In genomic region chr11:131370090-131370751, GRCh38 we compare ENCODE assay signal across 10 cellular contexts. TPM values are rescaled to one million over a fixed set of nuclear protein-coding genes. Genes with fewer than 3 reads are reported as not detected.
DNase-seq lines count a peak whose midpoint lies in the region; ATAC-seq and TF ChIP-seq lines count a peak whose summit lies in the region.
"Had no signal": no experiment of that assay in that cellular context is flagged by ENCODE, and none has a peak within 500 bp of the region (broad histone marks: within the 10 kb centered on the region; RNA-seq: fewer than 3 reads in every experiment).

Gene NTM (plus strand): TSS chr11:131370615.

- H3K27ac ChIP-seq in SK-N-SH (ENCODE audit: low read depth in 2 of 2, low read length in 1 of 2) (no peak within 1 kb of the TSS), esophagus muscularis mucosa (replicated peaks in 1 of 4) (no peak within 1 kb of the TSS)
- H3K27ac ChIP-seq: A549 had no signal

- H3K79me2 ChIP-seq in SK-N-SH (ENCODE audit: insufficient read depth), result no peaks in the 10 kb centered on the region

- no peak within 1 kb of the TSS for H3K4me2 ChIP-seq in SK-N-SH
- H3K4me2 ChIP-seq: A549 had no signal

- H4K20me1 ChIP-seq in SK-N-SH (ENCODE audit: insufficient read depth), result no peaks in the 10 kb centered on the region

- DNase-seq in SK-N-SH (peak; percentile 57), esophagus muscularis mucosa (ENCODE audit: extremely low spot score) (no peak), mucosa of descending colon (peak in 2 of 3 donors; percentile 57 to 87), ureter (ENCODE audit: low spot score) (peak; percentile 53), NCI-H1436 (lab: John Stamatoyannopoulos, UW) (no peak), 8988T (no peak)
- DNase-seq: activated B cell treated with CpG ODN at 0.5 μM for 24 hours had no signal

- TF ChIP-seq EP300 in SK-N-SH (IDR thresholded peaks at IDR 0.05; ENCODE audit: borderline replicate concordance in 1 of 2, low read depth in 1 of 2, low read length in 1 of 2), result no peak
- no peak for TF ChIP-seq EP300 in esophagus muscularis mucosa (IDR thresholded peaks at IDR 0.05)

- H3K36me3 ChIP-seq in SK-N-SH (replicated peaks in 1 of 2; ENCODE audit: control insufficient read depth in 1 of 2, insufficient read depth in 2 of 2, low read length in 1 of 2) (no peaks in the 10 kb centered on the region), esophagus muscularis mucosa (no peaks in the 10 kb centered on the region), mucosa of descending colon (ENCODE audit: low read depth) (no peaks in the 10 kb centered on the region)

- POLR2A ChIA-PET in SK-N-SH (lab: Yijun Ruan, JAX), result interaction anchor here (1.2 kb wide), 1 partner anchor 9 kb away, joined by 3 read pairs; no protein-coding TSS in a partner anchor

- no peaks in the 10 kb centered on the region for H3K9me2 ChIP-seq in SK-N-SH

- TF ChIP-seq CTCF in SK-N-SH (IDR thresholded peaks at IDR 0.05) (no peak), esophagus muscularis mucosa (IDR thresholded peaks at IDR 0.05) (no peak), mucosa of descending colon (IDR thresholded peaks at IDR 0.05) (no peak)

- H3F3A ChIP-seq in SK-N-SH (replicated peaks; ENCODE audit: insufficient read depth), result no peaks in the 10 kb centered on the region

- TF ChIP-seq POLR2A in esophagus muscularis mucosa (IDR thresholded peaks at IDR 0.05; ENCODE audit: low read depth), result no peak

- H3K27me3 ChIP-seq in SK-N-SH (ENCODE audit: insufficient read depth), result no peaks in the 10 kb centered on the region
- peaks cover 0 to 45% (median 8%) of the 10 kb centered on the region in 4 donors for H3K27me3 ChIP-seq in esophagus muscularis mucosa

- intact Hi-C loops in esophagus muscularis mucosa (cut with DNase I), result no loop called here
- intact Hi-C loops in mucosa of descending colon (cut with DNase I, micrococcal nuclease), result no loop called here

- ATAC-seq in SK-N-SH treated with all-trans-retinoic acid at 6 μM for 48 hours (no peak), mucosa of descending colon (peak; percentile 94), GM21381 (IDR thresholded peaks at IDR 0.05; ENCODE audit: unreplicated experiment) (no peak)
- ATAC-seq: A549 had no signal

- H3K9me3 ChIP-seq in SK-N-SH (no peaks in the 10 kb centered on the region), esophagus muscularis mucosa (no peaks in the 10 kb centered on the region), mucosa of descending colon (no peaks in the 10 kb centered on the region)
- H3K9me3 ChIP-seq: A549 had no signal

- under 1% methylated on average over 7 of the region's 7 CpGs for WGBS in SK-N-SH (ENCODE audit: low lambda C conversion rate)
- 47% methylated on average over 7 of the region's 7 CpGs for WGBS in esophagus muscularis mucosa

- no peak for TF ChIP-seq RAD21 in SK-N-SH (IDR thresholded peaks at IDR 0.05; ENCODE audit: low read length)

- no peak within 1 kb of the TSS for H2AFZ ChIP-seq in SK-N-SH (ENCODE audit: low read depth)

- H3K4me3 ChIP-seq in SK-N-SH (ENCODE audit: low read depth in 2 of 2, low read length in 1 of 2) (peak within 1 kb of the TSS in 1 of 2 experiments; percentile 17; a peak in 1 of 4 replicates), esophagus muscularis mucosa (peak within 1 kb of the TSS; percentile 20 to 43 (median 28)), mucosa of descending colon (no peak within 1 kb of the TSS)
- H3K4me3 ChIP-seq: A549 had no signal

- no peak within 1 kb of the TSS for H3K9ac ChIP-seq in SK-N-SH

- CTCF ChIA-PET in SK-N-SH (lab: Yijun Ruan, JAX), result interaction anchor here (0.7 kb wide), 1 partner anchor 306 kb away, joined by 3 read pairs; no protein-coding TSS in a partner anchor

- H3K4me1 ChIP-seq in SK-N-SH (ENCODE audit: control insufficient read depth in 1 of 2, insufficient read depth in 2 of 2, low read depth in 1 of 2, low read length in 1 of 2) (peaks cover 0 to 8% of the 10 kb centered on the region in 2 experiments; a peak in 1 of 4 replicates), esophagus muscularis mucosa (peaks cover 3 to 18% (median 15%) of the 10 kb centered on the region in 4 donors), mucosa of descending colon (ENCODE audit: low read depth) (peaks cover 10% of the 10 kb centered on the region)
- H3K4me1 ChIP-seq: A549 had no signal

TF ChIP-seq in SK-N-SH, 30 proteins besides CTCF, POLR2A, EP300 and RAD21:
- TF ChIP-seq PBX3 (IDR thresholded peaks at IDR 0.05), result no peak
- no peak for TF ChIP-seq ZBTB33 (IDR thresholded peaks at IDR 0.05; ENCODE audit: borderline replicate concordance, low read depth)

TF ChIP-seq in SK-N-SH treated with all-trans-retinoic acid at 6 μM for 48 hours, 23 proteins besides CTCF, POLR2A, EP300 and RAD21:
- TF ChIP-seq TOX (CRISPR knock-in tag; IDR thresholded peaks at IDR 0.05; ENCODE audit: borderline replicate concordance) (no peak), ZFP3 (CRISPR knock-in tag; IDR thresholded peaks at IDR 0.05) (no peak), CSDC2 (CRISPR knock-in tag; IDR thresholded peaks at IDR 0.05) (no peak), PPARA (CRISPR knock-in tag; IDR thresholded peaks at IDR 0.05; ENCODE audit: borderline replicate concordance) (no peak), SNAI2 (CRISPR knock-in tag; IDR thresholded peaks at IDR 0.05) (no peak), ZNF565 (CRISPR knock-in tag; conservative IDR thresholded peaks at IDR 0.05; ENCODE audit: low read depth) (no peak), BACH2 (CRISPR knock-in tag; IDR thresholded peaks at IDR 0.05; ENCODE audit: borderline replicate concordance) (no peak), PATZ1 (CRISPR knock-in tag; IDR thresholded peaks at IDR 0.05; ENCODE audit: borderline replicate concordance) (no peak), TCF4 (CRISPR knock-in tag; IDR thresholded peaks at IDR 0.05; ENCODE audit: borderline replicate concordance) (no peak), OSR1 (CRISPR knock-in tag; IDR thresholded peaks at IDR 0.05) (no peak), ISL1 (CRISPR knock-in tag; IDR thresholded peaks at IDR 0.05) (no peak)

RNA-seq across cellular contexts. Expression of gene NTM, which starts in this region (rescaled TPM):
- 20.0 and 21.1 TPM in 2 replicates for polyA plus RNA-seq in SK-N-SH (2012; rRNA removed)
- polyA plus RNA-seq in SK-N-SH (2012; cell fraction: cytosol; rRNA removed), result 12.5 and 16.3 TPM in 2 replicates
- polyA plus RNA-seq in SK-N-SH (2012; cell fraction: nucleus; rRNA removed), result 48.5 and 52.9 TPM in 2 replicates
- total RNA-seq in esophagus muscularis mucosa (10 to 100 TPM in 2 of 4 donors, 1 to 10 TPM in 2; 5.6 to 25.3 (median 8.3) TPM), mucosa of descending colon (1 to 10 TPM in 2 of 3 donors, under 1 TPM in 1; 0.64 to 7.7 (median 1.2) TPM), ureter (9.9 TPM)
- total RNA-seq: activated B cell treated with CpG ODN at 0.5 μM for 24 hours had no signal
- polyA plus RNA-seq: A549 had no signal

Comparison
In these comparisons a context has a peak if more than half of its experiments do, and no peak if none do; other contexts are left out.
1. DNase-seq: peak in SK-N-SH (single experiment), mucosa of descending colon (2 of 3) and ureter (single experiment); none in esophagus muscularis mucosa (single experiment), NCI-H1436 (single experiment) and 8988T (single experiment).